Comparison of ENCODE assay signal across 26 cellular contexts in genomic region chr17:14756469-14756868, GRCh38.
DNase-seq lines count a peak whose midpoint lies in the region; ATAC-seq, FAIRE-seq and TF ChIP-seq lines count a peak whose summit lies in the region.
"Had no signal": no experiment of that assay in that cellular context is flagged by ENCODE, and none has a peak within 500 bp of the region (broad histone marks: within the 10 kb centered on the region; RNA-seq: fewer than 3 reads in every experiment).

No MANE protein-coding gene starts in this region.

- H3K18ac ChIP-seq in H1 (ENCODE audit: extremely low read depth, low read length) (no peak overlapping the region), neuronal stem cell (ENCODE audit: low read length) (no peak overlapping the region)

- no peaks in the 10 kb centered on the region for H3K79me2 ChIP-seq in H1 (ENCODE audit: control insufficient read depth in 1 of 2, insufficient read depth in 2 of 2, low read length in 2 of 2)

- no peak overlapping the region for H4K5ac ChIP-seq in H1 (ENCODE audit: insufficient read length, low read depth, low read length)

- no peak overlapping the region for H3K56ac ChIP-seq in H1 (replicated peaks; ENCODE audit: insufficient read length, low read depth, low read length)

- ATAC-seq in GM18508 (IDR thresholded peaks at IDR 0.05; ENCODE audit: insufficient read depth, unreplicated experiment) (peak; percentile 43), GM21619 (IDR thresholded peaks at IDR 0.05; ENCODE audit: unreplicated experiment) (no peak)
- ATAC-seq: activated T-cell treated with anti-CD3 and anti-CD28 coated beads, Interleukin-2, amount 50 U/mL, for 4 hours; psoas muscle had no signal

- no peaks in the 10 kb centered on the region for H3K23me2 ChIP-seq in H1 (ENCODE audit: low read depth, low read length)

- H2BK20ac ChIP-seq in H1 (ENCODE audit: low read length), result no peak overlapping the region

- H3K23ac ChIP-seq in H1 (ENCODE audit: insufficient read length), result no peak overlapping the region
- no peak overlapping the region for H3K23ac ChIP-seq in neuronal stem cell (ENCODE audit: low read depth, low read length, poor library complexity)

- H2BK120ac ChIP-seq in H1 (replicated peaks; ENCODE audit: low read depth, low read length), result no peak overlapping the region
- H2BK120ac ChIP-seq in neuronal stem cell (ENCODE audit: low read depth, low read length), result no peak overlapping the region

- POLR2A ChIA-PET in H1 (lab: Charles Lee; ENCODE audit: partially characterized antibody), result no interaction called here
- POLR2A ChIA-PET in HEK293T (lab: Yijun Ruan, JAX), result no interaction called here

- H2BK15ac ChIP-seq in H1 (ENCODE audit: low read length), result no peak overlapping the region
- no peak overlapping the region for H2BK15ac ChIP-seq in neuronal stem cell (ENCODE audit: low read length)

- H4K8ac ChIP-seq in H1 (ENCODE audit: extremely low read depth, insufficient read depth, low read length) (no peak overlapping the region), neuronal stem cell (ENCODE audit: low read depth, low read length) (no peak overlapping the region)

- H3K27ac Mint-ChIP-seq in endothelial cell (ENCODE audit: unreplicated experiment), result no peak overlapping the region
- H3K27ac Mint-ChIP-seq: T-helper 1 cell treated with Interleukin-12 subunit alpha and Interleukin-12 subunit beta and Interleukin-4 antibody, amounts not matched to agents 30 μg/mL and 1 μg/mL, for 36 hours had no signal

- H3K14ac ChIP-seq in H1 (ENCODE audit: insufficient read length), result no peak overlapping the region
- H3K14ac ChIP-seq in neuronal stem cell (ENCODE audit: low read length), result no peak overlapping the region

- H3K9me3 Mint-ChIP-seq in endothelial cell (ENCODE audit: unreplicated experiment), result no peaks in the 10 kb centered on the region
- H3K9me3 Mint-ChIP-seq: activated T-cell treated with anti-CD3 and anti-CD28 coated beads, Interleukin-2, amount 50 U/mL, for 4 hours; T-helper 1 cell treated with Interleukin-12 subunit alpha and Interleukin-12 subunit beta and Interleukin-4 antibody, amounts not matched to agents 30 μg/mL and 1 μg/mL, for 36 hours had no signal

- 0 out of 2 replicates have a peak overlapping the region, but pooled peaks have one; percentile 42 for H2AFZ ChIP-seq in H1 (ENCODE audit: low read length)
- peak overlapping the region; percentile 43 for H2AFZ ChIP-seq in neuronal stem cell (ENCODE audit: low read length)

- no peak for TF ChIP-seq EP300 in H1 (IDR thresholded peaks at IDR 0.05; ENCODE audit: borderline replicate concordance in 1 of 2, low read depth in 2 of 2, low read length in 2 of 2)

- 89% methylated on average over 3 of the region's 3 CpGs; no CpG with 5 or more reads in 1 of the 2 experiments for WGBS in H1 (ENCODE audit: extremely low coverage in 1 of 2, insufficient coverage in 1 of 2, insufficient read length in 1 of 2, insufficient replicate concordance in 2 of 2, low coverage in 1 of 2, low lambda C conversion rate in 2 of 2, missing lambda C conversion rate in 1 of 2), 2 experiments
- no CpG with 5 or more reads among the region's 3 CpGs for WGBS in neuronal stem cell (ENCODE audit: extremely low coverage in 2 of 2, insufficient read length in 2 of 2, insufficient replicate concordance in 1 of 2), 2 donors

- no peak overlapping the region for H2AK5ac ChIP-seq in H1 (ENCODE audit: low read depth, low read length)
- no peak overlapping the region for H2AK5ac ChIP-seq in neuronal stem cell (ENCODE audit: low read depth, low read length)

- H3K4ac ChIP-seq in H1 (replicated peaks; ENCODE audit: insufficient read length, low read depth, low read length), result no peak overlapping the region
- H3K4ac ChIP-seq in neuronal stem cell (ENCODE audit: low read length), result no peak overlapping the region

- TF ChIP-seq CTCF in H1 (IDR thresholded peaks at IDR 0.05; ENCODE audit: control extremely low read depth in 1 of 3, insufficient read depth in 1 of 3, low read depth in 1 of 3, low read length in 3 of 3) (no peak), endothelial cell (IDR thresholded peaks at IDR 0.05; ENCODE audit: unreplicated experiment) (no peak)

- no peak for TF ChIP-seq POLR2A in H1 (IDR thresholded peaks at IDR 0.05; ENCODE audit: control extremely low read depth in 1 of 2, low read depth in 2 of 2, low read length in 2 of 2)

- H4K91ac ChIP-seq in H1 (replicated peaks; ENCODE audit: insufficient read length, low read length) (no peak overlapping the region), neuronal stem cell (ENCODE audit: low read depth, low read length, poor library complexity) (no peak overlapping the region)

- no peak overlapping the region for H3K4me3 Mint-ChIP-seq in endothelial cell (ENCODE audit: unreplicated experiment)
- H3K4me3 Mint-ChIP-seq: activated T-cell treated with anti-CD3 and anti-CD28 coated beads, Interleukin-2, amount 50 U/mL, for 4 hours; neural crest cell; T-helper 1 cell treated with Interleukin-12 subunit alpha and Interleukin-12 subunit beta and Interleukin-4 antibody, amounts not matched to agents 30 μg/mL and 1 μg/mL, for 36 hours had no signal

- H3K4me3 ChIP-seq in H1 (ENCODE audit: extremely low read depth in 1 of 4, insufficient read depth in 2 of 4, low read depth in 3 of 4, low read length in 4 of 4) (no peak overlapping the region), neuronal stem cell (ENCODE audit: low read length in 2 of 2) (no peak overlapping the region)
- H3K4me3 ChIP-seq: HAP-1, psoas muscle, tibial nerve had no signal

- no peak overlapping the region for H2BK5ac ChIP-seq in H1 (ENCODE audit: low read depth, low read length)
- H2BK5ac ChIP-seq in neuronal stem cell (ENCODE audit: low read length), result no peak overlapping the region

- no peak overlapping the region for H2BK12ac ChIP-seq in H1 (ENCODE audit: low read depth, low read length)
- H2BK12ac ChIP-seq in neuronal stem cell (ENCODE audit: low read length), result no peak overlapping the region

- H4K20me1 ChIP-seq in H1 (replicated peaks in 1 of 2; ENCODE audit: control insufficient read depth in 1 of 2, insufficient read depth in 2 of 2, low read length in 2 of 2), result no peaks in the 10 kb centered on the region

- no peak for TF ChIP-seq RAD21 in H1 (IDR thresholded peaks at IDR 0.05 in 1 of 2, conservative IDR thresholded peaks at IDR 0.05 in 1 of 2; ENCODE audit: low read depth in 2 of 2, low read length in 2 of 2)

- CTCF ChIA-PET in H1 (lab: Charles Lee; ENCODE audit: partially characterized antibody) (no interaction called here), HEK293T (lab: Yijun Ruan, JAX) (no interaction called here)

- peak; percentile 23 for DNase-seq in KBM-7
- DNase-seq in H1 (ENCODE audit: low read depth in 1 of 2, low spot score in 2 of 2), result no peak
- no peak for DNase-seq in neuronal stem cell (ENCODE audit: low spot score)
- no peak for DNase-seq in D341Med (ENCODE audit: low spot score)
- DNase-seq in HEK293T (ENCODE audit: extremely low spot score), result no peak
- no peak for DNase-seq in endothelial cell (ENCODE audit: low spot score)
- DNase-seq: activated CD4-positive, alpha-beta T cell treated with anti-CD3 and anti-CD28 coated beads for 4 hours; activated CD8-positive, alpha-beta memory T cell treated with anti-CD3 and anti-CD28 coated beads for 24 hours; activated T-cell treated with anti-CD3 and anti-CD28 coated beads, Interleukin-2, amount 50 U/mL, for 4 hours; erythroblast; foreskin fibroblast; hippocampal formation; KG1; NCI-H1694; NCI-H2171; NCI-H524; psoas muscle; RPMI8226; stimulated activated CD8-positive, alpha-beta memory T cell treated with anti-CD3 and anti-CD28 coated beads, Interleukin-4, amount 100 ng/mL, for 48 hours had no signal

- in situ Hi-C loops in KBM-7 (cut with MboI; ENCODE audit: low pct_unique_long_range_greater_than_20kb, low sequenced_read_pairs), result no loop called here

- H3K4me1 Mint-ChIP-seq in endothelial cell (ENCODE audit: unreplicated experiment), result no peaks in the 10 kb centered on the region

- H3K4me2 ChIP-seq in H1 (ENCODE audit: insufficient read depth in 1 of 2, low read depth in 2 of 2, low read length in 2 of 2) (no peak overlapping the region), neuronal stem cell (ENCODE audit: insufficient read depth, low read length, poor library complexity, severe bottlenecking) (no peak overlapping the region)

- peaks cover 4% of the 10 kb centered on the region for H3K36me3 Mint-ChIP-seq in endothelial cell (ENCODE audit: low read depth, unreplicated experiment)

- no peaks in the 10 kb centered on the region for H3K4me1 ChIP-seq in H1 (replicated peaks in 1 of 4; ENCODE audit: control insufficient read depth in 3 of 4, insufficient read depth in 4 of 4, low read length in 3 of 4)
- H3K4me1 ChIP-seq in neuronal stem cell (ENCODE audit: control insufficient read depth in 2 of 2, insufficient read depth in 1 of 2, low read depth in 1 of 2, low read length in 2 of 2), result peaks cover 0 to 3% of the 10 kb centered on the region in 2 donors
- H3K4me1 ChIP-seq: HAP-1, psoas muscle, tibial nerve had no signal

- H3K79me1 ChIP-seq in H1 (ENCODE audit: low read depth, low read length) (no peaks in the 10 kb centered on the region), neuronal stem cell (ENCODE audit: low read depth, low read length) (no peaks in the 10 kb centered on the region)

- H3K27me3 ChIP-seq in H1 (replicated peaks in 1 of 4; ENCODE audit: control insufficient read depth in 3 of 4, extremely low read depth in 1 of 4, insufficient read depth in 3 of 4, low read length in 3 of 4) (no peaks in the 10 kb centered on the region), neuronal stem cell (ENCODE audit: control insufficient read depth in 3 of 3, insufficient read depth in 3 of 3, low read depth in 1 of 3, low read length in 3 of 3) (no peaks in the 10 kb centered on the region)
- H3K27me3 ChIP-seq: tibial nerve had no signal

- H3K36me3 ChIP-seq in H1 (ENCODE audit: control insufficient read depth in 2 of 4, insufficient read depth in 4 of 4, low read length in 3 of 4) (no peaks in the 10 kb centered on the region), neuronal stem cell (replicated peaks in 1 of 2; ENCODE audit: control insufficient read depth in 2 of 2, insufficient read depth in 2 of 2, low read length in 2 of 2) (no peaks in the 10 kb centered on the region)
- H3K36me3 ChIP-seq: HAP-1, tibial nerve had no signal

- no peak for FAIRE-seq in H1 (lab: Jason Lieb, UNC)
- FAIRE-seq: G401.6 had no signal

- H3K27ac ChIP-seq in H1 (ENCODE audit: low read depth, low read length) (no peak overlapping the region), neuronal stem cell (replicated peaks; ENCODE audit: low read length) (no peak overlapping the region)
- H3K27ac ChIP-seq: psoas muscle, tibial nerve had no signal

- H3K27me3 Mint-ChIP-seq in endothelial cell (ENCODE audit: unreplicated experiment), result peaks cover 3% of the 10 kb centered on the region

- H3K9ac ChIP-seq in H1 (replicated peaks in 1 of 4; ENCODE audit: extremely low read depth in 1 of 4, low read depth in 3 of 4, low read length in 3 of 4) (no peak overlapping the region), neuronal stem cell (ENCODE audit: low read depth, low read length, poor library complexity) (no peak overlapping the region)

- H3K9me3 ChIP-seq in H1 (ENCODE audit: insufficient read depth in 2 of 2, low read depth in 1 of 2, low read length in 1 of 2) (no peaks in the 10 kb centered on the region), neuronal stem cell (replicated peaks in 1 of 2; ENCODE audit: control insufficient read depth in 2 of 2, insufficient read depth in 1 of 2, low read depth in 1 of 2, low read length in 2 of 2) (peaks cover 0 to 5% of the 10 kb centered on the region in 2 donors)
- H3K9me3 ChIP-seq: HAP-1, psoas muscle, tibial nerve had no signal

TF ChIP-seq in HEK293T, 16 proteins besides CTCF, POLR2A, EP300 and RAD21 (continues in another document):
- no peak for TF ChIP-seq ARNT (IDR thresholded peaks at IDR 0.05)
